Comparison of ENCODE assay signal across 8 cellular contexts in the genomic region with DNA sequence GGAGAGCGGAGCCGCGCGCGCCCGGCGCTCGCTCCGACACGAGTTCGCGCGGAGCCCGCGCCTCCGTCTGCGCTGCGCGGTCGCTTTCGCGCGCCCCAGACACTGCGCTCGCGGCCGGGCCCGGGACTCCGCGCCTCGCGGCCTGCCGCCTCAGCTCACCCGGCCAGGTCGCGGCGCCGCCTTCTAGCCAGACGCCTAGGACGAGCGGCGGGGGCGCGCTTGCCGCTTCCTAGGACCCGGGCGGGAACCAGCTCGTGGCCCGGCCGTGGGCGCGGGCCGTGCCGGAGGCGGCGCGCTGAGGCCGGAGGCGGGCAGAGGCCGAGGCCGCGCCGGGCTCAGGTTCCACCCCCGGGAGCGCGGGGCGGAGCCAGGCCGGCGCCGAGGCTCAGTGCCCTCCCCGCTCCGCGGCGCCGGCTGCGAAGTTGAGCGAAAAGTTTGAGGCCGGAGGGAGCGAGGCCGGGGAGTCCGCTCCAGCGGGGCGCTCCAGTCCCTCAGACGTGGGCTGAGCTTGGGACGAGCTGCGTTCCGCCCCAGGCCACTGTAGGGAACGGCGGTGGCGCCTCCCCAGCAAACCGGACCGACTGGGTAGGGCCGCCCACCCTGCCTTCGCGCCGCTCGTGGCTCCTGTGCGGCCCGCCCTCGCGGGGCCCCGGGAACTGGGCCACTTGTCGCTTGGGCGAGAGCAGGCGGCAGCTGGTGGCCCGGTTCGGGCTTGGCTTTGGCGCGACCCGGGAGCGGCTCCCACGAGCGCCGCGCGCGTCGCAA. TPM values are rescaled to one million over a fixed set of nuclear protein-coding genes. Genes with fewer than 3 reads are reported as not detected.
DNase-seq lines count a peak whose midpoint lies in the region; ATAC-seq, FAIRE-seq and TF ChIP-seq lines count a peak whose summit lies in the region.

A gene with protein sequence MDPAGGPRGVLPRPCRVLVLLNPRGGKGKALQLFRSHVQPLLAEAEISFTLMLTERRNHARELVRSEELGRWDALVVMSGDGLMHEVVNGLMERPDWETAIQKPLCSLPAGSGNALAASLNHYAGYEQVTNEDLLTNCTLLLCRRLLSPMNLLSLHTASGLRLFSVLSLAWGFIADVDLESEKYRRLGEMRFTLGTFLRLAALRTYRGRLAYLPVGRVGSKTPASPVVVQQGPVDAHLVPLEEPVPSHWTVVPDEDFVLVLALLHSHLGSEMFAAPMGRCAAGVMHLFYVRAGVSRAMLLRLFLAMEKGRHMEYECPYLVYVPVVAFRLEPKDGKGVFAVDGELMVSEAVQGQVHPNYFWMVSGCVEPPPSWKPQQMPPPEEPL (plus strand): TSS at position 388 of the 765 bp plus-strand sequence. CDS start 1,036 bp downstream, outside the sequence.

- H3K9me3 ChIP-seq in BLaER1: no peaks in the 10 kb centered on the region
- H3K9me3 ChIP-seq in ascending aorta: no peaks in the 10 kb centered on the region
- H3K9me3 ChIP-seq in right cardiac atrium (ENCODE audit: control insufficient read depth, low read length): no peaks in the 10 kb centered on the region
- H3K9me3 ChIP-seq in sigmoid colon: no peaks in the 10 kb centered on the region

- no peak for TF ChIP-seq CTCF in ascending aorta (IDR thresholded peaks at IDR 0.05)
- peak in 1 of 4 experiments; percentile 5 for TF ChIP-seq CTCF in sigmoid colon (IDR thresholded peaks at IDR 0.05)

- H3K4me1 ChIP-seq in BLaER1 (peaks cover 66% of the 10 kb centered on the region), ascending aorta (peaks cover 6 to 26% of the 10 kb centered on the region in 2 donors), right cardiac atrium (ENCODE audit: control insufficient read depth, insufficient read depth, low read length) (no peaks in the 10 kb centered on the region), sigmoid colon (peaks cover 0 to 46% (median 44%) of the 10 kb centered on the region in 4 donors)

- TF ChIP-seq POLR2A in sigmoid colon (IDR thresholded peaks at IDR 0.05): no peak

- peak; percentile 74 for FAIRE-seq in HTR-8/SVneo (lab: Jason Lieb, UNC)

- H3K27me3 ChIP-seq in BLaER1 (peaks cover 66% of the 10 kb centered on the region), ascending aorta (no peaks in the 10 kb centered on the region), right cardiac atrium (ENCODE audit: control insufficient read depth, insufficient read depth) (no peaks in the 10 kb centered on the region), sigmoid colon (peaks cover 7 to 32% (median 14%) of the 10 kb centered on the region in 3 donors)

- H3K9ac ChIP-seq in BLaER1: peak within 1 kb of the TSS; percentile 74

- peaks cover 7% of the 10 kb centered on the region; the same call in 1 of the 2 replicates for H3K36me3 ChIP-seq in BLaER1
- peaks cover 0 to 3% of the 10 kb centered on the region in 2 donors for H3K36me3 ChIP-seq in ascending aorta
- no peaks in the 10 kb centered on the region for H3K36me3 ChIP-seq in sigmoid colon

- peak within 1 kb of the TSS; percentile 72 for H3K27ac ChIP-seq in BLaER1
- H3K27ac ChIP-seq in ascending aorta: peak within 1 kb of the TSS; percentile 90 to 94
- peak within 1 kb of the TSS; percentile 59 for H3K27ac ChIP-seq in right cardiac atrium (ENCODE audit: low read length)
- peak within 1 kb of the TSS; percentile 75 to 86 (median 76) for H3K27ac ChIP-seq in sigmoid colon

- peaks cover 43% of the 10 kb centered on the region for H4K20me1 ChIP-seq in BLaER1

- ATAC-seq in GM19328 (IDR thresholded peaks at IDR 0.05; ENCODE audit: unreplicated experiment) (peak; percentile 50), right cardiac atrium (peak; percentile 80 to 86)

- H3K4me2 ChIP-seq in BLaER1: peak within 1 kb of the TSS; percentile 99

- no peak for TF ChIP-seq EP300 in sigmoid colon (IDR thresholded peaks at IDR 0.05)

- DNase-seq in HTR-8/SVneo (ENCODE audit: insufficient read length, low spot score): peak; percentile 83
- peak; percentile 54 for DNase-seq in SW480 (ENCODE audit: low spot score)
- peak in 1 of 2 donors; percentile 85 for DNase-seq in ascending aorta (ENCODE audit: low spot score in 2 of 2)
- peak; percentile 81 to 91 (median 91) for DNase-seq in right cardiac atrium
- peak; percentile 78 for DNase-seq in sigmoid colon
- no peak for DNase-seq in superior temporal gyrus (ENCODE audit: extremely low spot score)

- peak within 1 kb of the TSS; percentile 73 for H3K4me3 ChIP-seq in BLaER1
- peak within 1 kb of the TSS; percentile 67 to 93 for H3K4me3 ChIP-seq in ascending aorta
- H3K4me3 ChIP-seq in right cardiac atrium (ENCODE audit: low read length): peak within 1 kb of the TSS; percentile 58
- peak within 1 kb of the TSS; percentile 32 to 62 (median 55) for H3K4me3 ChIP-seq in sigmoid colon

- intact Hi-C loops in ascending aorta (cut with DNase I): no loop called here
- intact Hi-C loops in right cardiac atrium (cut with DNase I): no loop called here
- intact Hi-C loops in sigmoid colon (cut with DNase I): loop anchor here (1.0 kb wide), 1 partner anchor 31 kb away; a partner anchor contains a TSS

- under 1% methylated on average over 118 of the region's 118 CpGs for WGBS in right cardiac atrium
- 0 to 1% methylated on average over 118 of the region's 118 CpGs for WGBS in sigmoid colon, 2 donors

RNA-seq across cellular contexts. Expression of the gene that starts here (rescaled TPM):
- total RNA-seq in ascending aorta (120 TPM), right cardiac atrium (10 to 100 TPM in 1 of 4 donors, 1 to 10 TPM in 3; 3.5 to 13.6 (median 3.8) TPM), sigmoid colon (1 to 10 TPM; 5.4 to 8.3 (median 7.7) TPM)
- polyA plus RNA-seq in right cardiac atrium (3.8 TPM), sigmoid colon (1 to 10 TPM; 5.4 to 9.7 (median 5.5) TPM)
